In genomic region chr10:66842867-66843266, GRCh38 we compare ENCODE assay signal across 23 cellular contexts.
A peak's percentile ranks its signal among the peaks of the same experiment; 100 is the strongest.
DNase-seq lines count a peak whose midpoint lies in the region; ATAC-seq and TF ChIP-seq lines count a peak whose summit lies in the region.
"Had no signal": no experiment of that assay in that cellular context is flagged by ENCODE, and none has a peak within 500 bp of the region (broad histone marks: within the 10 kb centered on the region; RNA-seq: fewer than 3 reads in every experiment).

No MANE protein-coding gene starts in this region.

- H3K4me3 Mint-ChIP-seq in Calu3 (ENCODE audit: low read depth, unreplicated experiment): no peak overlapping the region
- H3K4me3 Mint-ChIP-seq: B cell; CD4-positive, alpha-beta T cell; CD8-positive, alpha-beta T cell had no signal

- ATAC-seq in SK-N-SH treated with all-trans-retinoic acid at 6 μM for 48 hours: no peak
- peak; percentile 62 for ATAC-seq in left lobe of liver
- no peak for ATAC-seq in HG03108 (IDR thresholded peaks at IDR 0.05; ENCODE audit: unreplicated experiment)
- ATAC-seq: A549; CD8-positive, alpha-beta T cell; GM12878 had no signal

- no peaks in the 10 kb centered on the region for H3K9me3 ChIP-seq in SK-N-SH
- H3K9me3 ChIP-seq in PC-9 (ENCODE audit: insufficient read depth, low read depth): no peaks in the 10 kb centered on the region
- H3K9me3 ChIP-seq: A549; BLaER1 treated with 17β-estradiol and CSF1 and Interleukin-3, amounts not matched to agents 10 nM and 100 nM; Caco-2 had no signal

- H4K20me1 ChIP-seq in SK-N-SH (ENCODE audit: insufficient read depth) (no peaks in the 10 kb centered on the region), PC-9 (ENCODE audit: insufficient read depth) (no peaks in the 10 kb centered on the region)
- H4K20me1 ChIP-seq: BLaER1 treated with 17β-estradiol and CSF1 and Interleukin-3, amounts not matched to agents 10 nM and 100 nM had no signal

- H3K4me2 ChIP-seq in SK-N-SH (0 out of 2 replicates have a peak overlapping the region, but pooled peaks have one; percentile 5), PC-9 (no peak overlapping the region)
- H3K4me2 ChIP-seq: A549; BLaER1 treated with 17β-estradiol and CSF1 and Interleukin-3, amounts not matched to agents 10 nM and 100 nM had no signal

- H3K36me3 ChIP-seq in SK-N-SH (replicated peaks in 1 of 2; ENCODE audit: control insufficient read depth in 1 of 2, insufficient read depth in 2 of 2, low read length in 1 of 2): no peaks in the 10 kb centered on the region
- H3K36me3 ChIP-seq in PC-9 (ENCODE audit: low read depth): no peaks in the 10 kb centered on the region
- H3K36me3 ChIP-seq: BLaER1 treated with 17β-estradiol and CSF1 and Interleukin-3, amounts not matched to agents 10 nM and 100 nM had no signal

- intact Hi-C loops in Calu3 (cut with micrococcal nuclease; ENCODE audit: unreplicated experiment): no loop called here
- intact Hi-C loops in PC-9 (cut with micrococcal nuclease; ENCODE audit: unreplicated experiment): no loop called here

- 0 out of 4 replicates have a peak, but pooled peaks cover 0 to 2% of the 10 kb centered on the region in 2 experiments for H3K4me1 ChIP-seq in SK-N-SH (ENCODE audit: control insufficient read depth in 1 of 2, insufficient read depth in 2 of 2, low read depth in 1 of 2, low read length in 1 of 2)
- no peaks in the 10 kb centered on the region for H3K4me1 ChIP-seq in PC-9 (replicated peaks; ENCODE audit: insufficient read depth)
- H3K4me1 ChIP-seq: A549; BLaER1 treated with 17β-estradiol and CSF1 and Interleukin-3, amounts not matched to agents 10 nM and 100 nM; Caco-2 had no signal

- no peak overlapping the region for H3K4me3 ChIP-seq in SK-N-SH (ENCODE audit: low read depth in 2 of 2, low read length in 1 of 2)
- no peak overlapping the region for H3K4me3 ChIP-seq in PC-9
- H3K4me3 ChIP-seq: A549; BLaER1 treated with 17β-estradiol and CSF1 and Interleukin-3, amounts not matched to agents 10 nM and 100 nM; GM12878 had no signal

- no peak overlapping the region for H3K27ac ChIP-seq in SK-N-SH (ENCODE audit: low read depth in 2 of 2, low read length in 1 of 2)
- H3K27ac ChIP-seq in PC-9: no peak overlapping the region
- H3K27ac ChIP-seq: 22Rv1; A549; BLaER1 treated with 17β-estradiol and CSF1 and Interleukin-3, amounts not matched to agents 10 nM and 100 nM; C4-2B had no signal

- no peak for TF ChIP-seq EP300 in SK-N-SH (IDR thresholded peaks at IDR 0.05; ENCODE audit: borderline replicate concordance in 1 of 2, low read depth in 1 of 2, low read length in 1 of 2)

- CTCF ChIA-PET in SK-N-SH (lab: Yijun Ruan, JAX) (no interaction called here), Calu3 (lab: Charles Lee) (interaction anchor here (0.6 to 0.9 kb wide), 2 partner anchors 37 to 976 kb away, joined by 3 read pairs; no protein-coding TSS in a partner anchor), PC-9 (lab: Charles Lee) (interaction anchor here (0.5 kb wide), 1 partner anchor 89 kb away, joined by 3 read pairs; no protein-coding TSS in a partner anchor)

- H3K36me3 Mint-ChIP-seq in Calu3 (ENCODE audit: insufficient read depth, unreplicated experiment): peaks cover 6% of the 10 kb centered on the region
- H3K36me3 Mint-ChIP-seq: CD8-positive, alpha-beta T cell had no signal

- no peaks in the 10 kb centered on the region for H3K79me2 ChIP-seq in SK-N-SH (ENCODE audit: insufficient read depth)
- H3K79me2 ChIP-seq in PC-9 (ENCODE audit: low read depth): no peaks in the 10 kb centered on the region

- TF ChIP-seq CTCF in SK-N-SH (IDR thresholded peaks at IDR 0.05) (no peak), Calu3 (IDR thresholded peaks at IDR 0.05; ENCODE audit: unreplicated experiment) (no peak), PC-9 (conservative IDR thresholded peaks at IDR 0.05) (no peak)

- no TSS peak for BruUV-seq in Calu3 (replicated peaks; lab: Mats Ljungman, UMichigan)
- BruUV-seq in PC-9 (replicated peaks; lab: Mats Ljungman, UMichigan): no TSS peak

- H3K27me3 ChIP-seq in SK-N-SH (ENCODE audit: insufficient read depth) (no peaks in the 10 kb centered on the region; the same call in 1 of the 2 replicates), PC-9 (ENCODE audit: insufficient read depth, low read depth) (peaks cover 2% of the 10 kb centered on the region; the same call in 1 of the 2 replicates)
- H3K27me3 ChIP-seq: BLaER1 treated with 17β-estradiol and CSF1 and Interleukin-3, amounts not matched to agents 10 nM and 100 nM had no signal

- POLR2A ChIA-PET in SK-N-SH (lab: Yijun Ruan, JAX) (no interaction called here), PC-9 (lab: Charles Lee; ENCODE audit: unreplicated experiment) (no interaction called here)

- H3K9me3 Mint-ChIP-seq in Calu3 (ENCODE audit: low read depth, unreplicated experiment): no peaks in the 10 kb centered on the region

- H3F3A ChIP-seq in SK-N-SH (replicated peaks; ENCODE audit: insufficient read depth): no peaks in the 10 kb centered on the region
- no peaks in the 10 kb centered on the region for H3F3A ChIP-seq in PC-9 (ENCODE audit: insufficient read depth, low read depth)

- H2AFZ ChIP-seq in SK-N-SH (ENCODE audit: low read depth) (no peak overlapping the region), PC-9 (0 out of 2 replicates have a peak overlapping the region, but pooled peaks have one; percentile 35)

- WGBS in SK-N-SH (ENCODE audit: low lambda C conversion rate): 6% methylated on average over 4 of the region's 4 CpGs

- H3K27ac Mint-ChIP-seq in Calu3 (ENCODE audit: unreplicated experiment): peak overlapping the region; percentile 27
- H3K27ac Mint-ChIP-seq: B cell; CD4-positive, alpha-beta T cell; CD8-positive, alpha-beta T cell had no signal

- H3K9ac ChIP-seq in SK-N-SH: no peak overlapping the region
- H3K9ac ChIP-seq: BLaER1 treated with 17β-estradiol and CSF1 and Interleukin-3, amounts not matched to agents 10 nM and 100 nM had no signal

- TF ChIP-seq RAD21 in SK-N-SH (IDR thresholded peaks at IDR 0.05; ENCODE audit: low read length): no peak

- peaks cover 35% of the 10 kb centered on the region for H3K4me1 Mint-ChIP-seq in Calu3 (ENCODE audit: low read depth, unreplicated experiment)
- H3K4me1 Mint-ChIP-seq: B cell had no signal

- no peak for DNase-seq in SK-N-SH
- DNase-seq in Calu3: no peak
- DNase-seq in PC-9: no peak
- DNase-seq in left lobe of liver (ENCODE audit: low spot score): no peak
- no peak for DNase-seq in DMS53 (lab: John Stamatoyannopoulos, UW)
- DNase-seq in DMS79 (lab: John Stamatoyannopoulos, UW): no peak
- DNase-seq: AML-193; Caco-2; CD4-positive, alpha-beta T cell; CD8-positive, alpha-beta T cell; DMS 273 treated with DMSO at 0.1 percent for 48 hours; DMS153; DND-41; EL; GDM1 had no signal

- no peaks in the 10 kb centered on the region for H3K9me2 ChIP-seq in SK-N-SH
- H3K9me2 ChIP-seq in PC-9 (ENCODE audit: insufficient read depth): no peaks in the 10 kb centered on the region

- H3K27me3 Mint-ChIP-seq in Calu3 (ENCODE audit: unreplicated experiment): no peaks in the 10 kb centered on the region
- H3K27me3 Mint-ChIP-seq: B cell; CD4-positive, alpha-beta T cell had no signal

TF ChIP-seq in SK-N-SH, 30 proteins besides CTCF, POLR2A, EP300 and RAD21 (continues in another document):
- TF ChIP-seq FOSL2 (IDR thresholded peaks at IDR 0.05; ENCODE audit: borderline replicate concordance, low read depth) (no peak), YY1 (IDR thresholded peaks at IDR 0.05; ENCODE audit: low read depth) (no peak), RXRA (IDR thresholded peaks at IDR 0.05; ENCODE audit: borderline replicate concordance, low read depth) (no peak), JUND (IDR thresholded peaks at IDR 0.05) (no peak), USF1 (IDR thresholded peaks at IDR 0.05; ENCODE audit: borderline replicate concordance, low read depth) (no peak), RFX5 (IDR thresholded peaks at IDR 0.05; ENCODE audit: low read length) (no peak), MXI1 (IDR thresholded peaks at IDR 0.05; ENCODE audit: low read depth, low read length) (no peak), USF2 (IDR thresholded peaks at IDR 0.05; ENCODE audit: borderline replicate concordance, low read depth, low read length) (no peak)

TF ChIP-seq in SK-N-SH treated with all-trans-retinoic acid at 6 μM for 48 hours, 23 proteins besides CTCF, POLR2A, EP300 and RAD21:
- TF ChIP-seq CSRNP3 (CRISPR knock-in tag; IDR thresholded peaks at IDR 0.05): no peak
- no peak for TF ChIP-seq ZNF8 (CRISPR knock-in tag; IDR thresholded peaks at IDR 0.05)
- TF ChIP-seq BACH2 (CRISPR knock-in tag; IDR thresholded peaks at IDR 0.05; ENCODE audit: borderline replicate concordance): no peak
- no peak for TF ChIP-seq ESRRG (CRISPR knock-in tag; IDR thresholded peaks at IDR 0.05)
- TF ChIP-seq OSR1 (CRISPR knock-in tag; IDR thresholded peaks at IDR 0.05): no peak
- TF ChIP-seq ZC3H10 (CRISPR knock-in tag; IDR thresholded peaks at IDR 0.05): no peak
- TF ChIP-seq SNAI2 (CRISPR knock-in tag; IDR thresholded peaks at IDR 0.05): no peak
- TF ChIP-seq CSDC2 (CRISPR knock-in tag; IDR thresholded peaks at IDR 0.05): no peak
- no peak for TF ChIP-seq PPARA (CRISPR knock-in tag; IDR thresholded peaks at IDR 0.05; ENCODE audit: borderline replicate concordance)
